8 cellular contexts compared by ENCODE assay signal in the genomic region with DNA sequence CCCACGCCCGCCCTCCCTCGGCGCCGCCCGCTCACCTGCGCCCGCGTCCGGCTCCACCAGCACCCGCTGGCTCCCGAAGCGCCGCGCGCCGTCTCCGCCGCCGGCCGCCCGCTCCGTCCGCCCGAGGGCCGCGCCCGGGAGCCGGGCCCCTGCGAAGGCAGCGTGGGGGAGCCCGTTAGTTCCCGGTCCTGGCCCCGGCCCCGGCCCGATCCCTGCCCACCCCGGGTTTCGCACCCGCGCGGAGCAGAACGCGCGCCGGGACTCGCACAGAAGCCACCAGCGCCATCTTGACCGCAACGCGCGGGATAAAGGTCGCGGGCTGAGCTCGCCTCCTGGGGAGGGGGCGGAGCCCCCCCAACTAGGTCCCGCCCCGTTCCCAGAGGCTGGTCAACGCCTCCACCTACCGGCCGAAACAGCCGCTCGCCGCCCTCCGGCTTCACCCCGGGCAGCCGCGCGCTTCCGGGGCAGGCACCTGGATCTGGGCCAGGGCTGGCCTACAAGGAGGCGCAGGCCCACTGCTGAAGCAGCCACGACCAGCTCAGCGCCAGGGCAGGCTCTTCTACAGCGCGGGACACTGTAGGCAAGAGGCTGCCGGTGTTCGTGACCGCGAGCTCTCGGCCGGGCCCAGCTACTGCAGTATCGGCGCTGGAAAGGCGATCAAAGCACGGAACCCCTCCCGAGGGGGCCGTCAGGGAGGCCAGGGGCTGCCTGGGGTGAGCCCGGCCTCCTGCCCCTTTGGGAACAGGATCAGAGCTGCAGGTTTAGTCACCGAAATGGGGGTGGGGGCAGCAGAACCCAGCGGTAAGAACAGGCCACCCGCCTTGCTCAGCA. TPM values are rescaled to one million over a fixed set of nuclear protein-coding genes. Genes with fewer than 3 reads are reported as not detected.
DNase-seq lines count a peak whose midpoint lies in the region; ATAC-seq and TF ChIP-seq lines count a peak whose summit lies in the region.

A gene with protein sequence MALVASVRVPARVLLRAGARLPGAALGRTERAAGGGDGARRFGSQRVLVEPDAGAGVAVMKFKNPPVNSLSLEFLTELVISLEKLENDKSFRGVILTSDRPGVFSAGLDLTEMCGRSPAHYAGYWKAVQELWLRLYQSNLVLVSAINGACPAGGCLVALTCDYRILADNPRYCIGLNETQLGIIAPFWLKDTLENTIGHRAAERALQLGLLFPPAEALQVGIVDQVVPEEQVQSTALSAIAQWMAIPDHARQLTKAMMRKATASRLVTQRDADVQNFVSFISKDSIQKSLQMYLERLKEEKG (minus strand): TSS at position 307 of the 831 bp plus-strand sequence. CDS start 21 bp downstream, at position 286.

- H3K36me3 ChIP-seq in OCI-LY3 (replicated peaks; ENCODE audit: low read depth, low read length) (peaks cover 24% of the 10 kb centered on the region), mucosa of descending colon (ENCODE audit: low read depth) (no peaks in the 10 kb centered on the region)

- H3K4me1 ChIP-seq in OCI-LY3 (ENCODE audit: low read length): peaks cover 32% of the 10 kb centered on the region
- H3K4me1 ChIP-seq in mucosa of descending colon (ENCODE audit: low read depth): peaks cover 14% of the 10 kb centered on the region

- H3K4me3 ChIP-seq in OCI-LY3 (ENCODE audit: low read length): peak within 1 kb of the TSS; percentile 92
- peak within 1 kb of the TSS; percentile 63 for H3K4me3 ChIP-seq in epithelial cell of esophagus (ENCODE audit: low read length)
- H3K4me3 ChIP-seq in mucosa of descending colon: peak within 1 kb of the TSS; percentile 70

- H3K27me3 ChIP-seq in OCI-LY3 (ENCODE audit: low read depth, low read length): no peaks in the 10 kb centered on the region

- H3K9me3 ChIP-seq in OCI-LY3 (ENCODE audit: insufficient read depth, low read length): no peaks in the 10 kb centered on the region
- no peaks in the 10 kb centered on the region for H3K9me3 ChIP-seq in mucosa of descending colon

- peaks cover 20% of the 10 kb centered on the region for H4K20me1 ChIP-seq in OCI-LY3 (ENCODE audit: insufficient read depth, low read length)

- DNase-seq in D341Med (ENCODE audit: low spot score) (peak; percentile 97), HUDEP-2 (lab: John Stamatoyannopoulos, UW; ENCODE audit: unreplicated experiment in 76 of 76) (peak in 74 of 76 experiments; percentile 63 to 97 (median 94)), activated T-cell treated with anti-CD3 and anti-CD28 coated beads for 24 hours (ENCODE audit: low read depth) (peak; percentile 71), epithelial cell of esophagus (ENCODE audit: low read depth) (peak; percentile 88), mucosa of descending colon (peak; percentile 97 to 99 (median 98))
- DNase-seq in stimulated activated CD8-positive, alpha-beta memory T cell treated with anti-CD3 and anti-CD28 coated beads, Interleukin-4, amount 100 ng/mL, for 24 hours (ENCODE audit: low read depth): peak; percentile 79

- peak within 1 kb of the TSS; percentile 72 for H3K9ac ChIP-seq in OCI-LY3 (ENCODE audit: low read length)

- intact Hi-C loops in mucosa of descending colon (cut with DNase I, micrococcal nuclease): no loop called here

- TF ChIP-seq CTCF in OCI-LY3 (IDR thresholded peaks at IDR 0.05; ENCODE audit: low read depth, low read length) (peak; percentile 58), epithelial cell of esophagus (IDR thresholded peaks at IDR 0.05; ENCODE audit: insufficient read depth, low read depth, low read length, missing control alignments) (peak; percentile 42), mucosa of descending colon (IDR thresholded peaks at IDR 0.05) (peak; percentile 77)

- no peak within 1 kb of the TSS for H2AFZ ChIP-seq in OCI-LY3 (ENCODE audit: low read depth, low read length)

- ATAC-seq in GM21367 (IDR thresholded peaks at IDR 0.05; ENCODE audit: unreplicated experiment) (peak; percentile 80), mucosa of descending colon (peak; percentile 98)

- H3K27ac ChIP-seq in OCI-LY3 (ENCODE audit: low read length): peak within 1 kb of the TSS; percentile 74

- peaks cover 34% of the 10 kb centered on the region for H3K79me2 ChIP-seq in OCI-LY3 (ENCODE audit: low read length)

- H3K4me2 ChIP-seq in OCI-LY3 (ENCODE audit: low read length): peak within 1 kb of the TSS; percentile 100

RNA-seq across cellular contexts. Expression of the gene that starts here (rescaled TPM):
- 100 to 1,000 TPM in 1 of 3 donors, 10 to 100 TPM in 2; 88.5 to 129 (median 95.5) TPM for total RNA-seq in mucosa of descending colon

Comparison
In these comparisons a context has a peak if more than half of its experiments do, and no peak if none do; other contexts are left out.
1. Peak in every context shown above with its lines: DNase-seq, ATAC-seq, H3K4me3 ChIP-seq and H3K27ac ChIP-seq.